ENCODE assay signal across 19 cellular contexts in genomic region chrX:150255441-150256296, GRCh38.
"Had no signal": no experiment of that assay in that cellular context is flagged by ENCODE, and none has a peak within 500 bp of the region (broad histone marks: within the 10 kb centered on the region; RNA-seq: fewer than 3 reads in every experiment).

No MANE protein-coding gene starts in this region.

- H3K4me1 ChIP-seq: left lung, parathyroid adenoma, right lobe of liver, upper lobe of left lung had no signal

- ATAC-seq: left lung, right lobe of liver, T-helper 17 cell had no signal

- DNase-seq: activated CD4-positive, alpha-beta T cell treated with anti-CD3 and anti-CD28 coated beads for 4 hours; activated CD4-positive, alpha-beta T cell treated with anti-CD3 and anti-CD28 coated beads, Interleukin-2, amount 50 U/mL, for 48 hours; activated CD4-positive, CD25-positive, alpha-beta regulatory T cell; activated effector memory CD4-positive, alpha-beta T cell treated with Interleukin-2 at 50 U/mL for 16 hours; amygdala; foreskin fibroblast; kidney; left lung; right lobe of liver; small intestine; stimulated activated CD4-positive, alpha-beta T cell treated with anti-CD3 and anti-CD28 coated beads, Interleukin-2, amount 100 ng/mL, for 24 hours; stimulated activated naive B cell treated with anti-CD40 and anti-IgM and Interleukin-4, amounts not matched to agents 10 μg/mL and 1 μg/mL and 100 μg/mL, for 72 hours; SW 1271; T-helper 17 cell; upper lobe of left lung had no signal

- H3K27me3 ChIP-seq: left lung, neutrophil, right lobe of liver, upper lobe of left lung had no signal

- H3K36me3 ChIP-seq: left lung, neutrophil, right lobe of liver, thoracic aorta, upper lobe of left lung had no signal

- FAIRE-seq: endometrium, kidney, small intestine had no signal

- H2AFZ ChIP-seq: parathyroid adenoma had no signal

- H3K27ac ChIP-seq: left lung, neutrophil, parathyroid adenoma, right lobe of liver, thoracic aorta, upper lobe of left lung had no signal

- H3K79me2 ChIP-seq: parathyroid adenoma had no signal

- H3K4me3 ChIP-seq: left lung, right lobe of liver, thoracic aorta, upper lobe of left lung had no signal

- H3K9ac ChIP-seq: parathyroid adenoma had no signal

- H3K9me3 ChIP-seq: left lung, neutrophil, right lobe of liver, thoracic aorta, upper lobe of left lung had no signal
